In genomic region chr20:35359335-35359997, GRCh38 we compare ENCODE assay signal across 1 cellular context.
TF ChIP-seq lines count a peak whose summit lies in the region.

No MANE protein-coding gene starts in this region.

TF ChIP-seq in HepG2, 621 proteins besides CTCF, POLR2A, EP300 and RAD21 (continued from another document):
- TF ChIP-seq, protein P1, sequence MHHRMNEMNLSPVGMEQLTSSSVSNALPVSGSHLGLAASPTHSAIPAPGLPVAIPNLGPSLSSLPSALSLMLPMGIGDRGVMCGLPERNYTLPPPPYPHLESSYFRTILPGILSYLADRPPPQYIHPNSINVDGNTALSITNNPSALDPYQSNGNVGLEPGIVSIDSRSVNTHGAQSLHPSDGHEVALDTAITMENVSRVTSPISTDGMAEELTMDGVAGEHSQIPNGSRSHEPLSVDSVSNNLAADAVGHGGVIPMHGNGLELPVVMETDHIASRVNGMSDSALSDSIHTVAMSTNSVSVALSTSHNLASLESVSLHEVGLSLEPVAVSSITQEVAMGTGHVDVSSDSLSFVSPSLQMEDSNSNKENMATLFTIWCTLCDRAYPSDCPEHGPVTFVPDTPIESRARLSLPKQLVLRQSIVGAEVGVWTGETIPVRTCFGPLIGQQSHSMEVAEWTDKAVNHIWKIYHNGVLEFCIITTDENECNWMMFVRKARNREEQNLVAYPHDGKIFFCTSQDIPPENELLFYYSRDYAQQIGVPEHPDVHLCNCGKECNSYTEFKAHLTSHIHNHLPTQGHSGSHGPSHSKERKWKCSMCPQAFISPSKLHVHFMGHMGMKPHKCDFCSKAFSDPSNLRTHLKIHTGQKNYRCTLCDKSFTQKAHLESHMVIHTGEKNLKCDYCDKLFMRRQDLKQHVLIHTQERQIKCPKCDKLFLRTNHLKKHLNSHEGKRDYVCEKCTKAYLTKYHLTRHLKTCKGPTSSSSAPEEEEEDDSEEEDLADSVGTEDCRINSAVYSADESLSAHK (CRISPR knock-in tag; IDR thresholded peaks at IDR 0.05; ENCODE audit: borderline replicate concordance), result no peak
- no peak for TF ChIP-seq SRSF1 (optimal IDR thresholded peaks at IDR 0.05; ENCODE audit: low read depth, low read length)
- TF ChIP-seq, protein P2, sequence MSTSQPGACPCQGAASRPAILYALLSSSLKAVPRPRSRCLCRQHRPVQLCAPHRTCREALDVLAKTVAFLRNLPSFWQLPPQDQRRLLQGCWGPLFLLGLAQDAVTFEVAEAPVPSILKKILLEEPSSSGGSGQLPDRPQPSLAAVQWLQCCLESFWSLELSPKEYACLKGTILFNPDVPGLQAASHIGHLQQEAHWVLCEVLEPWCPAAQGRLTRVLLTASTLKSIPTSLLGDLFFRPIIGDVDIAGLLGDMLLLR (CRISPR knock-in tag; IDR thresholded peaks at IDR 0.05), result no peak
- TF ChIP-seq ZSCAN9 (CRISPR knock-in tag; IDR thresholded peaks at IDR 0.05; ENCODE audit: borderline replicate concordance), result no peak
- TF ChIP-seq, protein P3, sequence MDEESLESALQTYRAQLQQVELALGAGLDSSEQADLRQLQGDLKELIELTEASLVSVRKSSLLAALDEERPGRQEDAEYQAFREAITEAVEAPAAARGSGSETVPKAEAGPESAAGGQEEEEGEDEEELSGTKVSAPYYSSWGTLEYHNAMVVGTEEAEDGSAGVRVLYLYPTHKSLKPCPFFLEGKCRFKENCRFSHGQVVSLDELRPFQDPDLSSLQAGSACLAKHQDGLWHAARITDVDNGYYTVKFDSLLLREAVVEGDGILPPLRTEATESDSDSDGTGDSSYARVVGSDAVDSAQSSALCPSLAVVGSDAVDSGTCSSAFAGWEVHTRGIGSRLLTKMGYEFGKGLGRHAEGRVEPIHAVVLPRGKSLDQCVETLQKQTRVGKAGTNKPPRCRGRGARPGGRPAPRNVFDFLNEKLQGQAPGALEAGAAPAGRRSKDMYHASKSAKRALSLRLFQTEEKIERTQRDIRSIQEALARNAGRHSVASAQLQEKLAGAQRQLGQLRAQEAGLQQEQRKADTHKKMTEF (CRISPR knock-in tag; IDR thresholded peaks at IDR 0.05), result no peak
- no peak for TF ChIP-seq ZNF792 (CRISPR knock-in tag; IDR thresholded peaks at IDR 0.05)
- no peak for TF ChIP-seq ZHX1 (CRISPR knock-in tag; IDR thresholded peaks at IDR 0.05; ENCODE audit: low read depth)
- no peak for TF ChIP-seq ZSCAN21 (CRISPR knock-in tag; IDR thresholded peaks at IDR 0.05; ENCODE audit: borderline replicate concordance)
- no peak for TF ChIP-seq STAT5B (CRISPR knock-in tag; IDR thresholded peaks at IDR 0.05)
- TF ChIP-seq, protein P4, sequence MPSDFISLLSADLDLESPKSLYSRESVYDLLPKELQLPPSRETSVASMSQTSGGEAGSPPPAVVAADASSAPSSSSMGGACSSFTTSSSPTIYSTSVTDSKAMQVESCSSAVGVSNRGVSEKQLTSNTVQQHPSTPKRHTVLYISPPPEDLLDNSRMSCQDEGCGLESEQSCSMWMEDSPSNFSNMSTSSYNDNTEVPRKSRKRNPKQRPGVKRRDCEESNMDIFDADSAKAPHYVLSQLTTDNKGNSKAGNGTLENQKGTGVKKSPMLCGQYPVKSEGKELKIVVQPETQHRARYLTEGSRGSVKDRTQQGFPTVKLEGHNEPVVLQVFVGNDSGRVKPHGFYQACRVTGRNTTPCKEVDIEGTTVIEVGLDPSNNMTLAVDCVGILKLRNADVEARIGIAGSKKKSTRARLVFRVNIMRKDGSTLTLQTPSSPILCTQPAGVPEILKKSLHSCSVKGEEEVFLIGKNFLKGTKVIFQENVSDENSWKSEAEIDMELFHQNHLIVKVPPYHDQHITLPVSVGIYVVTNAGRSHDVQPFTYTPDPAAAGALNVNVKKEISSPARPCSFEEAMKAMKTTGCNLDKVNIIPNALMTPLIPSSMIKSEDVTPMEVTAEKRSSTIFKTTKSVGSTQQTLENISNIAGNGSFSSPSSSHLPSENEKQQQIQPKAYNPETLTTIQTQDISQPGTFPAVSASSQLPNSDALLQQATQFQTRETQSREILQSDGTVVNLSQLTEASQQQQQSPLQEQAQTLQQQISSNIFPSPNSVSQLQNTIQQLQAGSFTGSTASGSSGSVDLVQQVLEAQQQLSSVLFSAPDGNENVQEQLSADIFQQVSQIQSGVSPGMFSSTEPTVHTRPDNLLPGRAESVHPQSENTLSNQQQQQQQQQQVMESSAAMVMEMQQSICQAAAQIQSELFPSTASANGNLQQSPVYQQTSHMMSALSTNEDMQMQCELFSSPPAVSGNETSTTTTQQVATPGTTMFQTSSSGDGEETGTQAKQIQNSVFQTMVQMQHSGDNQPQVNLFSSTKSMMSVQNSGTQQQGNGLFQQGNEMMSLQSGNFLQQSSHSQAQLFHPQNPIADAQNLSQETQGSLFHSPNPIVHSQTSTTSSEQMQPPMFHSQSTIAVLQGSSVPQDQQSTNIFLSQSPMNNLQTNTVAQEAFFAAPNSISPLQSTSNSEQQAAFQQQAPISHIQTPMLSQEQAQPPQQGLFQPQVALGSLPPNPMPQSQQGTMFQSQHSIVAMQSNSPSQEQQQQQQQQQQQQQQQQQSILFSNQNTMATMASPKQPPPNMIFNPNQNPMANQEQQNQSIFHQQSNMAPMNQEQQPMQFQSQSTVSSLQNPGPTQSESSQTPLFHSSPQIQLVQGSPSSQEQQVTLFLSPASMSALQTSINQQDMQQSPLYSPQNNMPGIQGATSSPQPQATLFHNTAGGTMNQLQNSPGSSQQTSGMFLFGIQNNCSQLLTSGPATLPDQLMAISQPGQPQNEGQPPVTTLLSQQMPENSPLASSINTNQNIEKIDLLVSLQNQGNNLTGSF (CRISPR knock-in tag; IDR thresholded peaks at IDR 0.05), result no peak
- TF ChIP-seq FOXA3 (CRISPR knock-in tag; IDR thresholded peaks at IDR 0.05), result no peak
- no peak for TF ChIP-seq SALL2 (CRISPR knock-in tag; IDR thresholded peaks at IDR 0.05)
